Comparison of ENCODE assay signal across 1 cellular context in the genomic region with DNA sequence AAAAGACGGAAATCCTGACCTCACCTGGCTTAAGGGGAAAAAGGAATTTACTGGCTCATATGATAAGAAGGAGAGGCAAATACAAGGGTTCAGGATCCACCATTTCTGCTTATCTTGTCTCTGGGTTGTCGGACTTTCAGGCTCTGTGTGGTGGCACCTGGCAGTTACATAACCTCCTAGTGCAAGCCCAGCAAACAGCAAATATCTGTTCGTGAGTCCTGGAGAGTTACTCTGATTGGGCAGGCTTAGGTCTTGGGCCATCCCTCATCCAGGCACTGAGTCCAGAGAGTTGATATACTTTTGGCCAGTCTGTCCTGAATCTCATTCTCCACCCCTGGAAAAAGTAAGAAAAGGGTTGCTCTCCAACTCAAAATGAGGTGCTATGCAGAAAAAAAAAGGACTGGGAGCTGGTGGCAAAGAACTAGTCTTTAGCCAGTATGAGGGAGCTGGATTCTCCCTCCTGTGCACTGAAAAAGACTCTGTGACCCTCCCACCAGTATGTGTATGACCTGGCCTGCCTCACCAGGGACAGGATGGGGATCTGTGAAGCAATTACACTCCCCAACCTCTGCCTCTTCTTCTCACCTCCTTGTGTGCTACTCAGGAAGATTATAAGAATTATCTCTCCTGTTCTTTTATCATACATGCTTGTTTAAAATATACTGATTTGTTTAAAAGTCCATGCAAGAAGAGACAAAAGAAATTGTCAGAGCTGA.
TF ChIP-seq lines count a peak whose summit lies in the region.

No MANE protein-coding gene starts in this region.

TF ChIP-seq in GM23338, 12 proteins besides CTCF, POLR2A, EP300 and RAD21:
- TF ChIP-seq JUNB (IDR thresholded peaks at IDR 0.05; ENCODE audit: unreplicated experiment) (no peak), EZH2 (IDR thresholded peaks at IDR 0.05; ENCODE audit: low read depth, unreplicated experiment) (no peak), EZH2phosphoT487 (IDR thresholded peaks at IDR 0.05; ENCODE audit: unreplicated experiment) (no peak), POLR2AphosphoS5 (IDR thresholded peaks at IDR 0.05; ENCODE audit: low read depth) (no peak), ZNF331 (CRISPR knock-in tag; IDR thresholded peaks at IDR 0.05; ENCODE audit: low read depth) (no peak), CREB1 (CRISPR knock-in tag; IDR thresholded peaks at IDR 0.05; ENCODE audit: low read depth) (no peak), STAT1 (IDR thresholded peaks at IDR 0.05; ENCODE audit: unreplicated experiment) (no peak), NANOG (IDR thresholded peaks at IDR 0.05; ENCODE audit: borderline replicate concordance) (no peak), ZNF114 (CRISPR knock-in tag; IDR thresholded peaks at IDR 0.05) (no peak)
- TF ChIP-seq, protein P1, sequence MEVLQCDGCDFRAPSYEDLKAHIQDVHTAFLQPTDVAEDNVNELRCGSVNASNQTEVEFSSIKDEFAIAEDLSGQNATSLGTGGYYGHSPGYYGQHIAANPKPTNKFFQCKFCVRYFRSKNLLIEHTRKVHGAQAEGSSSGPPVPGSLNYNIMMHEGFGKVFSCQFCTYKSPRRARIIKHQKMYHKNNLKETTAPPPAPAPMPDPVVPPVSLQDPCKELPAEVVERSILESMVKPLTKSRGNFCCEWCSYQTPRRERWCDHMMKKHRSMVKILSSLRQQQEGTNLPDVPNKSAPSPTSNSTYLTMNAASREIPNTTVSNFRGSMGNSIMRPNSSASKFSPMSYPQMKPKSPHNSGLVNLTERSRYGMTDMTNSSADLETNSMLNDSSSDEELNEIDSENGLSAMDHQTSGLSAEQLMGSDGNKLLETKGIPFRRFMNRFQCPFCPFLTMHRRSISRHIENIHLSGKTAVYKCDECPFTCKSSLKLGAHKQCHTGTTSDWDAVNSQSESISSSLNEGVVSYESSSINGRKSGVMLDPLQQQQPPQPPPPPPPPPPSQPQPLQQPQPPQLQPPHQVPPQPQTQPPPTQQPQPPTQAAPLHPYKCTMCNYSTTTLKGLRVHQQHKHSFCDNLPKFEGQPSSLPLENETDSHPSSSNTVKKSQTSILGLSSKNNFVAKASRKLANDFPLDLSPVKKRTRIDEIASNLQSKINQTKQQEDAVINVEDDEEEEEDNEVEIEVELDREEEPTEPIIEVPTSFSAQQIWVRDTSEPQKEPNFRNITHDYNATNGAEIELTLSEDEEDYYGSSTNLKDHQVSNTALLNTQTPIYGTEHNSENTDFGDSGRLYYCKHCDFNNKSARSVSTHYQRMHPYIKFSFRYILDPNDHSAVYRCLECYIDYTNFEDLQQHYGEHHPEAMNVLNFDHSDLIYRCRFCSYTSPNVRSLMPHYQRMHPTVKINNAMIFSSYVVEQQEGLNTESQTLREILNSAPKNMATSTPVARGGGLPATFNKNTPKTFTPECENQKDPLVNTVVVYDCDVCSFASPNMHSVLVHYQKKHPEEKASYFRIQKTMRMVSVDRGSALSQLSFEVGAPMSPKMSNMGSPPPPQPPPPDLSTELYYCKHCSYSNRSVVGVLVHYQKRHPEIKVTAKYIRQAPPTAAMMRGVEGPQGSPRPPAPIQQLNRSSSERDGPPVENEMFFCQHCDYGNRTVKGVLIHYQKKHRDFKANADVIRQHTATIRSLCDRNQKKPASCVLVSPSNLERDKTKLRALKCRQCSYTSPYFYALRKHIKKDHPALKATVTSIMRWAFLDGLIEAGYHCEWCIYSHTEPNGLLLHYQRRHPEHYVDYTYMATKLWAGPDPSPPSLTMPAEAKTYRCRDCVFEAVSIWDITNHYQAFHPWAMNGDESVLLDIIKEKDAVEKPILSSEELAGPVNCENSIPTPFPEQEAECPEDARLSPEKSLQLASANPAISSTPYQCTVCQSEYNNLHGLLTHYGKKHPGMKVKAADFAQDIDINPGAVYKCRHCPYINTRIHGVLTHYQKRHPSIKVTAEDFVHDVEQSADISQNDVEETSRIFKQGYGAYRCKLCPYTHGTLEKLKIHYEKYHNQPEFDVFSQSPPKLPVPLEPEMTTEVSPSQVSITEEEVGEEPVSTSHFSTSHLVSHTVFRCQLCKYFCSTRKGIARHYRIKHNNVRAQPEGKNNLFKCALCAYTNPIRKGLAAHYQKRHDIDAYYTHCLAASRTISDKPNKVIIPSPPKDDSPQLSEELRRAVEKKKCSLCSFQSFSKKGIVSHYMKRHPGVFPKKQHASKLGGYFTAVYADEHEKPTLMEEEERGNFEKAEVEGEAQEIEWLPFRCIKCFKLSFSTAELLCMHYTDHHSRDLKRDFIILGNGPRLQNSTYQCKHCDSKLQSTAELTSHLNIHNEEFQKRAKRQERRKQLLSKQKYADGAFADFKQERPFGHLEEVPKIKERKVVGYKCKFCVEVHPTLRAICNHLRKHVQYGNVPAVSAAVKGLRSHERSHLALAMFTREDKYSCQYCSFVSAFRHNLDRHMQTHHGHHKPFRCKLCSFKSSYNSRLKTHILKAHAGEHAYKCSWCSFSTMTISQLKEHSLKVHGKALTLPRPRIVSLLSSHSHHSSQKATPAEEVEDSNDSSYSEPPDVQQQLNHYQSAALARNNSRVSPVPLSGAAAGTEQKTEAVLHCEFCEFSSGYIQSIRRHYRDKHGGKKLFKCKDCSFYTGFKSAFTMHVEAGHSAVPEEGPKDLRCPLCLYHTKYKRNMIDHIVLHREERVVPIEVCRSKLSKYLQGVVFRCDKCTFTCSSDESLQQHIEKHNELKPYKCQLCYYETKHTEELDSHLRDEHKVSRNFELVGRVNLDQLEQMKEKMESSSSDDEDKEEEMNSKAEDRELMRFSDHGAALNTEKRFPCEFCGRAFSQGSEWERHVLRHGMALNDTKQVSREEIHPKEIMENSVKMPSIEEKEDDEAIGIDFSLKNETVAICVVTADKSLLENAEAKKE (CRISPR knock-in tag; IDR thresholded peaks at IDR 0.05): no peak
- TF ChIP-seq, protein P2, sequence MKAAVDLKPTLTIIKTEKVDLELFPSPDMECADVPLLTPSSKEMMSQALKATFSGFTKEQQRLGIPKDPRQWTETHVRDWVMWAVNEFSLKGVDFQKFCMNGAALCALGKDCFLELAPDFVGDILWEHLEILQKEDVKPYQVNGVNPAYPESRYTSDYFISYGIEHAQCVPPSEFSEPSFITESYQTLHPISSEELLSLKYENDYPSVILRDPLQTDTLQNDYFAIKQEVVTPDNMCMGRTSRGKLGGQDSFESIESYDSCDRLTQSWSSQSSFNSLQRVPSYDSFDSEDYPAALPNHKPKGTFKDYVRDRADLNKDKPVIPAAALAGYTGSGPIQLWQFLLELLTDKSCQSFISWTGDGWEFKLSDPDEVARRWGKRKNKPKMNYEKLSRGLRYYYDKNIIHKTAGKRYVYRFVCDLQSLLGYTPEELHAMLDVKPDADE (IDR thresholded peaks at IDR 0.05): no peak
- TF ChIP-seq, protein P3, sequence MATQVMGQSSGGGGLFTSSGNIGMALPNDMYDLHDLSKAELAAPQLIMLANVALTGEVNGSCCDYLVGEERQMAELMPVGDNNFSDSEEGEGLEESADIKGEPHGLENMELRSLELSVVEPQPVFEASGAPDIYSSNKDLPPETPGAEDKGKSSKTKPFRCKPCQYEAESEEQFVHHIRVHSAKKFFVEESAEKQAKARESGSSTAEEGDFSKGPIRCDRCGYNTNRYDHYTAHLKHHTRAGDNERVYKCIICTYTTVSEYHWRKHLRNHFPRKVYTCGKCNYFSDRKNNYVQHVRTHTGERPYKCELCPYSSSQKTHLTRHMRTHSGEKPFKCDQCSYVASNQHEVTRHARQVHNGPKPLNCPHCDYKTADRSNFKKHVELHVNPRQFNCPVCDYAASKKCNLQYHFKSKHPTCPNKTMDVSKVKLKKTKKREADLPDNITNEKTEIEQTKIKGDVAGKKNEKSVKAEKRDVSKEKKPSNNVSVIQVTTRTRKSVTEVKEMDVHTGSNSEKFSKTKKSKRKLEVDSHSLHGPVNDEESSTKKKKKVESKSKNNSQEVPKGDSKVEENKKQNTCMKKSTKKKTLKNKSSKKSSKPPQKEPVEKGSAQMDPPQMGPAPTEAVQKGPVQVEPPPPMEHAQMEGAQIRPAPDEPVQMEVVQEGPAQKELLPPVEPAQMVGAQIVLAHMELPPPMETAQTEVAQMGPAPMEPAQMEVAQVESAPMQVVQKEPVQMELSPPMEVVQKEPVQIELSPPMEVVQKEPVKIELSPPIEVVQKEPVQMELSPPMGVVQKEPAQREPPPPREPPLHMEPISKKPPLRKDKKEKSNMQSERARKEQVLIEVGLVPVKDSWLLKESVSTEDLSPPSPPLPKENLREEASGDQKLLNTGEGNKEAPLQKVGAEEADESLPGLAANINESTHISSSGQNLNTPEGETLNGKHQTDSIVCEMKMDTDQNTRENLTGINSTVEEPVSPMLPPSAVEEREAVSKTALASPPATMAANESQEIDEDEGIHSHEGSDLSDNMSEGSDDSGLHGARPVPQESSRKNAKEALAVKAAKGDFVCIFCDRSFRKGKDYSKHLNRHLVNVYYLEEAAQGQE (IDR thresholded peaks at IDR 0.05; ENCODE audit: unreplicated experiment): no peak
